ENCODE assay signal across 7 cellular contexts in the genomic region with DNA sequence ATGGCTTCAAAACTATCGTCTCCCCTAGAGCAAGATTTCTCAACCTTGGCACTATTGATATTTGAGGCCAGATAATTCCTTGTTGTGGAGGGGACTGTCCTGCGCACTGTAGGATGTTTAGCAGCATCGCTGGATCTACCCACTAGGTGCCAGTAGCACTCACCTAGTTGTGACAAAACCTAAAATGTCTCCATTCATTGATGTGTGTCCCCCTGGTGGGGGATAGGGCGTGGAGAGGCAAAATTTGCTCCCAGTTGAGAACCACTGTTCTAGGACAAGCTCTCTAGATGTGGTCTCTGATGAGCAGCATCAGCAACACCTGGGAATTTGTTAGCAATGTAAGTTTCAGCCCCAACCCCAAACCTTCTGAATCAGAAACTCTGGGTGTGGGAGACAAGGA.
DNase-seq lines count a peak whose midpoint lies in the region; ATAC-seq and TF ChIP-seq lines count a peak whose summit lies in the region.

No MANE protein-coding gene starts in this region.

- peaks cover 36% of the 10 kb centered on the region for H3K4me1 Mint-ChIP-seq in activated naive CD8-positive, alpha-beta T cell treated with anti-CD3 and anti-CD28 coated beads, Interleukin-2, amount 10 ng/mL, durations not matched to agents 7 days and 5 days

- H3K27me3 ChIP-seq in NT2/D1 (ENCODE audit: insufficient read depth, insufficient read length): no peaks in the 10 kb centered on the region

- peak; percentile 32 for ATAC-seq in activated naive CD8-positive, alpha-beta T cell treated with anti-CD3 and anti-CD28 coated beads, Interleukin-2, amount 10 ng/mL, durations not matched to agents 7 days and 5 days (ENCODE audit: low read depth)
- ATAC-seq in HG02588 (IDR thresholded peaks at IDR 0.05; ENCODE audit: unreplicated experiment) (no peak), HG03039 (IDR thresholded peaks at IDR 0.05; ENCODE audit: unreplicated experiment) (no peak)

- H3K27me3 Mint-ChIP-seq in activated naive CD8-positive, alpha-beta T cell treated with anti-CD3 and anti-CD28 coated beads, Interleukin-2, amount 10 ng/mL, durations not matched to agents 7 days and 5 days: no peaks in the 10 kb centered on the region

- H3K9me3 Mint-ChIP-seq in activated naive CD8-positive, alpha-beta T cell treated with anti-CD3 and anti-CD28 coated beads, Interleukin-2, amount 10 ng/mL, durations not matched to agents 7 days and 5 days: peaks cover 4% of the 10 kb centered on the region

- H3K4me3 ChIP-seq in NT2/D1 (ENCODE audit: insufficient read length, low read depth): no peak overlapping the region

- H3K36me3 ChIP-seq in NT2/D1 (ENCODE audit: insufficient read depth, insufficient read length, low read length): no peaks in the 10 kb centered on the region

- H3K4me1 ChIP-seq in NT2/D1 (ENCODE audit: insufficient read depth, insufficient read length): no peaks in the 10 kb centered on the region

- H3K9ac ChIP-seq in NT2/D1 (ENCODE audit: insufficient read length, low read depth): no peak overlapping the region

- H3K36me3 Mint-ChIP-seq in activated naive CD8-positive, alpha-beta T cell treated with anti-CD3 and anti-CD28 coated beads, Interleukin-2, amount 10 ng/mL, durations not matched to agents 7 days and 5 days: peaks cover 30% of the 10 kb centered on the region

- POLR2A ChIA-PET in activated naive CD8-positive, alpha-beta T cell treated with anti-CD3 and anti-CD28 coated beads, Interleukin-2, amount 10 ng/mL, durations not matched to agents 7 days and 5 days (lab: Charles Lee): interaction anchor here (1.2 to 2.2 kb wide), 3 partner anchors 154 to 252 kb away, joined by 3 to 7 read pairs (median 4); no protein-coding TSS in a partner anchor

- H3K27ac Mint-ChIP-seq in activated naive CD8-positive, alpha-beta T cell treated with anti-CD3 and anti-CD28 coated beads, Interleukin-2, amount 10 ng/mL, durations not matched to agents 7 days and 5 days: no peak overlapping the region

- peak; percentile 61 for TF ChIP-seq CTCF in GM12874 (IDR thresholded peaks at IDR 0.05; ENCODE audit: insufficient read depth, low read depth, low read length)

- H3K9me3 ChIP-seq in NT2/D1 (ENCODE audit: insufficient read depth, low read length): no peaks in the 10 kb centered on the region

- DNase-seq in NT2/D1 (ENCODE audit: low read depth, low spot score) (peak; percentile 61), NCI-H1417 treated with DMSO at 0.1 percent for 48 hours (lab: John Stamatoyannopoulos, UW) (no peak)
- DNase-seq in activated naive CD8-positive, alpha-beta T cell treated with anti-CD3 and anti-CD28 coated beads, Interleukin-2, amount 10 ng/mL, durations not matched to agents 7 days and 5 days: peak; percentile 40
- DNase-seq in stimulated activated CD4-positive, alpha-beta T cell treated with anti-CD3 and anti-CD28 coated beads, Interleukin-12 subunit alpha, Interleukin-12 subunit beta, amount 100 ng/mL, for 48 hours (ENCODE audit: low read depth in 2 of 3, low spot score in 1 of 3): peak; percentile 5 to 21 (median 7)

- H3K4me3 Mint-ChIP-seq in activated naive CD8-positive, alpha-beta T cell treated with anti-CD3 and anti-CD28 coated beads, Interleukin-2, amount 10 ng/mL, durations not matched to agents 7 days and 5 days: no peak overlapping the region
